Comparison of ENCODE assay signal across 9 cellular contexts in the genomic region with DNA sequence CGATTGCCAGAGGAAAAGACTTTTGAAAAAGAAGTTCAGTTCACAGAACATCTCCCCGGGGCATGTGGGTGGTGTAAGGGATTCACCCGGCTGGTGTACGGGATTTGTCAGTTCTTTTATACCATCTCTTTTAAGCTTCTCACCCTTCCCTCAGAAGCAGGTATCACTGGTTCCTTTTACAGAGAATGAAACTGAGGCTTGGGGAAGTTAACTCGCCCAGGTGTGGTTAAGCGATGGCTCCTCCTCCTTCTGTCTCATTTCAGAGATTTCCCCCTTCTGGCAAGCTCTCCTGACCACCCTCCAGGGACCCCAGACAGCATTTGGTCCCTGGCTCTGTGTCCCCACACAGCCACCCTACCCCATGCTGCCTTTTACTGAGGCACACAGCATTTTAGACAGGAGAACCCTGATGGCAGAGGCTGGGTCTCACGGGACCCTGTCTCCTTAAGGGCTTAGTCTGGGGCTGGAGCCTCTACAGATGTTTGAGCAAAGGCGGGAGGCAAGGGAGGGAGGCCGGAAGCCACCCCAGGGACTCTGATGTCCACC. TPM values are rescaled to one million over a fixed set of nuclear protein-coding genes. Genes with fewer than 3 reads are reported as not detected.
A peak's percentile ranks its signal among the peaks of the same experiment; 100 is the strongest.
DNase-seq lines count a peak whose midpoint lies in the region; ATAC-seq, FAIRE-seq and TF ChIP-seq lines count a peak whose summit lies in the region.
"Had no signal": no experiment of that assay in that cellular context is flagged by ENCODE, and none has a peak within 500 bp of the region (broad histone marks: within the 10 kb centered on the region; RNA-seq: fewer than 3 reads in every experiment).

No MANE protein-coding gene starts in this region.

- H3K27me3 Mint-ChIP-seq in stimulated activated memory B cell treated with anti-CD40 and anti-IgM and Interleukin-4, amounts not matched to agents 10 μg/mL and 1 μg/mL and 100 μg/mL, for 72 hours: no peaks in the 10 kb centered on the region

- peak overlapping the region; percentile 55 to 65 for H3K27ac ChIP-seq in right atrium auricular region
- H3K27ac ChIP-seq: epithelial cell of prostate had no signal

- peaks cover 33% of the 10 kb centered on the region for H3K36me3 Mint-ChIP-seq in stimulated activated memory B cell treated with anti-CD40 and anti-IgM and Interleukin-4, amounts not matched to agents 10 μg/mL and 1 μg/mL and 100 μg/mL, for 72 hours

- H3K9me3 ChIP-seq in right atrium auricular region: no peaks in the 10 kb centered on the region

- H3K4me1 ChIP-seq in right atrium auricular region: peaks cover 0 to 72% of the 10 kb centered on the region in 2 donors

- no peak overlapping the region for H3K4me3 ChIP-seq in right atrium auricular region

- no peak for TF ChIP-seq CTCF in right atrium auricular region (IDR thresholded peaks at IDR 0.05)
- TF ChIP-seq CTCF in omental fat pad (IDR thresholded peaks at IDR 0.05): no peak

- H3K9me3 Mint-ChIP-seq in stimulated activated memory B cell treated with anti-CD40 and anti-IgM and Interleukin-4, amounts not matched to agents 10 μg/mL and 1 μg/mL and 100 μg/mL, for 72 hours: no peaks in the 10 kb centered on the region

- no peaks in the 10 kb centered on the region for H3K36me3 ChIP-seq in right atrium auricular region

- FAIRE-seq in GM18507 (lab: Jason Lieb, UNC): no peak

- peak overlapping the region; percentile 86 for H3K4me3 Mint-ChIP-seq in stimulated activated memory B cell treated with anti-CD40 and anti-IgM and Interleukin-4, amounts not matched to agents 10 μg/mL and 1 μg/mL and 100 μg/mL, for 72 hours

- DNase-seq in GM18507 (ENCODE audit: extremely low spot score, insufficient read length, low read depth) (peak; percentile 44), right atrium auricular region (ENCODE audit: low spot score) (no peak), NCI-H1417 treated with DMSO at 0.1 percent for 48 hours (lab: John Stamatoyannopoulos, UW) (no peak), hippocampal formation (lab: John Stamatoyannopoulos, UW) (no peak), omental fat pad (ENCODE audit: low spot score) (no peak)
- peak; percentile 51 to 58 for DNase-seq in activated CD4-positive, alpha-beta T cell treated with anti-CD3 and anti-CD28 coated beads for 4 hours

- H3K27me3 ChIP-seq in right atrium auricular region: no peaks in the 10 kb centered on the region

- peak overlapping the region; percentile 93 for H3K27ac Mint-ChIP-seq in stimulated activated memory B cell treated with anti-CD40 and anti-IgM and Interleukin-4, amounts not matched to agents 10 μg/mL and 1 μg/mL and 100 μg/mL, for 72 hours

- peaks cover 88% of the 10 kb centered on the region for H3K4me1 Mint-ChIP-seq in stimulated activated memory B cell treated with anti-CD40 and anti-IgM and Interleukin-4, amounts not matched to agents 10 μg/mL and 1 μg/mL and 100 μg/mL, for 72 hours

- ATAC-seq in HG02852 (IDR thresholded peaks at IDR 0.05; ENCODE audit: unreplicated experiment) (peak; percentile 34), omental fat pad (ENCODE audit: low FRiP score) (no peak)
- ATAC-seq in stimulated activated memory B cell treated with anti-CD40 and anti-IgM and Interleukin-4, amounts not matched to agents 10 μg/mL and 1 μg/mL and 100 μg/mL, for 72 hours: peak; percentile 53

RNA-seq across cellular contexts. Expression of gene ECE1, which starts 2.8 kb away (rescaled TPM):
- total RNA-seq in right atrium auricular region (100 to 1,000 TPM in 1 of 2 donors, 10 to 100 TPM in 1; 83.7 to 152 TPM), omental fat pad (100 to 1,000 TPM in 2 of 4 donors, 10 to 100 TPM in 2; 43.5 to 158 (median 114) TPM)

Comparison
In these comparisons a context has a peak if more than half of its experiments do, and no peak if none do; other contexts are left out.
1. DNase-seq: peak in GM18507 (single experiment) and activated CD4-positive, alpha-beta T cell treated with anti-CD3 and anti-CD28 coated beads for 4 hours (2 of 2); none in right atrium auricular region (single experiment), NCI-H1417 treated with DMSO at 0.1 percent for 48 hours (single experiment), hippocampal formation (0 of 2) and omental fat pad (single experiment).